ENCODE assay signal across 15 cellular contexts in the genomic region with DNA sequence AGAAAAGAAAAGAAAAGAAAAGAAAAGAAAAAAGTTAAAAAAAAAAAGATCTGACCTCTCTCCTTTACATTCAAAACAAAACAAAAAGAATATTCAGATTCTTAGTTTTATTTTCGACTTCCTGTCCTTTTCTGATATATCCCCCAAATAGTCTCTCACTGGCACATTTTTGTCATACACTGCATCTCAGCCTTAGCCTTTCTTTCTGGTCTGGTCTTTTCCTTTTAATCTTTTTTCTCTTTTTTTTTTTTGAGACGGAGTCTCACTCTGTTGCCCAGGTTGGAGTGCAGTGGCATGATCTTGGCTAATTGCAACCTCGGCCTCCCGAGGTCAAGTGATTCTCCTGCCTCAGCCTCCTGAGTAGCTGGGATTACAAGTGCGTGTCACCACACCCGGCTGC. TPM values are rescaled to one million over a fixed set of nuclear protein-coding genes. Genes with fewer than 3 reads are reported as not detected.
DNase-seq lines count a peak whose midpoint lies in the region; ATAC-seq, FAIRE-seq and TF ChIP-seq lines count a peak whose summit lies in the region.
"Had no signal": no experiment of that assay in that cellular context is flagged by ENCODE, and none has a peak within 500 bp of the region (broad histone marks: within the 10 kb centered on the region; RNA-seq: fewer than 3 reads in every experiment).

No MANE protein-coding gene starts in this region.

- H3K79me2 ChIP-seq in K562 (ENCODE audit: control insufficient read depth, insufficient read depth, low read length) = peaks cover 35% of the 10 kb centered on the region

- TF ChIP-seq POLR2A in K562 (conservative IDR thresholded peaks at IDR 0.05) = no peak

- TF ChIP-seq CTCF in K562 (IDR thresholded peaks at IDR 0.05 in 2 of 3, conservative IDR thresholded peaks at IDR 0.05 in 1 of 3; ENCODE audit: insufficient read depth in 2 of 3, low read depth in 1 of 3, low read length in 3 of 3) = no peak

- peaks cover 12% of the 10 kb centered on the region for H3K36me3 Mint-ChIP-seq in activated CD4-positive, alpha-beta memory T cell treated with anti-CD3 and anti-CD28 coated beads, Interleukin-2, amount 10 ng/mL, durations not matched to agents 7 days and 5 days (ENCODE audit: low read depth)
- no peaks in the 10 kb centered on the region for H3K36me3 Mint-ChIP-seq in activated CD4-positive, alpha-beta memory T cell treated with anti-CD3 and anti-CD28 coated beads for 36 hours
- H3K36me3 Mint-ChIP-seq in stimulated activated memory B cell treated with anti-CD40 and anti-IgM and Interleukin-4, amounts not matched to agents 10 μg/mL and 1 μg/mL and 100 μg/mL, for 72 hours = no peaks in the 10 kb centered on the region

- H2AFZ ChIP-seq in K562 (ENCODE audit: low read depth, low read length) = no peak overlapping the region

- H3K4me1 Mint-ChIP-seq in activated CD4-positive, alpha-beta memory T cell treated with anti-CD3 and anti-CD28 coated beads, Interleukin-2, amount 10 ng/mL, durations not matched to agents 7 days and 5 days = peaks cover 42% of the 10 kb centered on the region
- H3K4me1 Mint-ChIP-seq in activated CD4-positive, alpha-beta memory T cell treated with anti-CD3 and anti-CD28 coated beads for 36 hours (ENCODE audit: low read depth) = peaks cover 32% of the 10 kb centered on the region
- H3K4me1 Mint-ChIP-seq in stimulated activated memory B cell treated with anti-CD40 and anti-IgM and Interleukin-4, amounts not matched to agents 10 μg/mL and 1 μg/mL and 100 μg/mL, for 72 hours = peaks cover 45% of the 10 kb centered on the region

- TF ChIP-seq EP300 in K562 (IDR thresholded peaks at IDR 0.05; ENCODE audit: low read length) = no peak

- no peak for DNase-seq in activated CD4-positive, alpha-beta memory T cell treated with anti-CD3 and anti-CD28 coated beads, Interleukin-2, amount 10 ng/mL, durations not matched to agents 7 days and 5 days
- DNase-seq in activated CD4-positive, alpha-beta memory T cell treated with anti-CD3 and anti-CD28 coated beads for 36 hours = no peak
- DNase-seq in K562 (ENCODE audit: extremely low read depth in 1 of 4, low spot score in 3 of 4) (no peak), NCI-H1417 treated with DMSO at 0.1 percent for 48 hours (lab: John Stamatoyannopoulos, UW) (no peak)
- no peak for DNase-seq in activated effector memory CD4-positive, alpha-beta T cell treated with anti-CD3 and anti-CD28 coated beads, Interleukin-2, amount 50 U/mL, for 16 hours
- DNase-seq in stimulated activated CD4-positive, alpha-beta T cell treated with anti-CD3 and anti-CD28 coated beads, Interleukin-15, amount 100 ng/mL, for 24 hours = no peak
- DNase-seq: activated CD8-positive, alpha-beta memory T cell treated with anti-CD3 and anti-CD28 coated beads, Interleukin-2, amount 50 U/mL, for 48 hours; effector memory CD4-positive, alpha-beta T cell; GDM1; naive thymus-derived CD4-positive, alpha-beta T cell; NCI-H1105; SJCRH30; substantia nigra had no signal

- H3K9me1 ChIP-seq in K562 (ENCODE audit: control insufficient read depth, insufficient read depth, low read length) = no peaks in the 10 kb centered on the region

- CTCF ChIA-PET in activated CD4-positive, alpha-beta memory T cell treated with anti-CD3 and anti-CD28 coated beads, Interleukin-2, amount 10 ng/mL, durations not matched to agents 7 days and 5 days (lab: Charles Lee) = no interaction called here
- CTCF ChIA-PET in activated CD4-positive, alpha-beta memory T cell treated with anti-CD3 and anti-CD28 coated beads for 36 hours (lab: Charles Lee) = no interaction called here
- CTCF ChIA-PET in K562 (lab: Yijun Ruan, JAX; ENCODE audit: low intra/inter-chr PET ratio) = no interaction called here

- no peaks in the 10 kb centered on the region for H3K9me3 ChIP-seq in K562 (replicated peaks; ENCODE audit: control insufficient read depth, insufficient read depth, low read depth, low read length)
- H3K9me3 ChIP-seq: SJCRH30 had no signal

- in situ Hi-C loops in K562 (cut with MboI) = no loop called here

- no peak overlapping the region for H3K4me3 Mint-ChIP-seq in activated CD4-positive, alpha-beta memory T cell treated with anti-CD3 and anti-CD28 coated beads, Interleukin-2, amount 10 ng/mL, durations not matched to agents 7 days and 5 days
- no peak overlapping the region for H3K4me3 Mint-ChIP-seq in activated CD4-positive, alpha-beta memory T cell treated with anti-CD3 and anti-CD28 coated beads for 36 hours
- peak overlapping the region; percentile 66 for H3K4me3 Mint-ChIP-seq in stimulated activated memory B cell treated with anti-CD40 and anti-IgM and Interleukin-4, amounts not matched to agents 10 μg/mL and 1 μg/mL and 100 μg/mL, for 72 hours

- H3K27me3 ChIP-seq in K562 (ENCODE audit: control insufficient read depth in 2 of 2, insufficient read depth in 2 of 2, low read length in 2 of 2) = no peaks in the 10 kb centered on the region
- H3K27me3 ChIP-seq: SJCRH30 had no signal

- BruUV-seq in K562 (replicated peaks; lab: Mats Ljungman, UMichigan) = no TSS peak

- no peaks in the 10 kb centered on the region for H3K9me3 Mint-ChIP-seq in activated CD4-positive, alpha-beta memory T cell treated with anti-CD3 and anti-CD28 coated beads, Interleukin-2, amount 10 ng/mL, durations not matched to agents 7 days and 5 days
- H3K9me3 Mint-ChIP-seq in activated CD4-positive, alpha-beta memory T cell treated with anti-CD3 and anti-CD28 coated beads for 36 hours = no peaks in the 10 kb centered on the region
- H3K9me3 Mint-ChIP-seq in stimulated activated memory B cell treated with anti-CD40 and anti-IgM and Interleukin-4, amounts not matched to agents 10 μg/mL and 1 μg/mL and 100 μg/mL, for 72 hours = peaks cover 2% of the 10 kb centered on the region

- peaks cover 12 to 22% of the 10 kb centered on the region in 2 experiments for H3K4me1 ChIP-seq in K562 (replicated peaks in 1 of 2; ENCODE audit: control insufficient read depth in 2 of 2, insufficient read depth in 2 of 2, low read length in 2 of 2)
- H3K4me1 ChIP-seq: SJCRH30 had no signal

- POLR2A ChIA-PET in activated CD4-positive, alpha-beta memory T cell treated with anti-CD3 and anti-CD28 coated beads, Interleukin-2, amount 10 ng/mL, durations not matched to agents 7 days and 5 days (lab: Charles Lee) = no interaction called here
- POLR2A ChIA-PET in activated CD4-positive, alpha-beta memory T cell treated with anti-CD3 and anti-CD28 coated beads for 36 hours (lab: Charles Lee) = no interaction called here
- POLR2A ChIA-PET in K562 (lab: Yijun Ruan, JAX) = no interaction called here

- no peaks in the 10 kb centered on the region; the same call in 1 of the 2 replicates for H4K20me1 ChIP-seq in K562 (replicated peaks; ENCODE audit: control insufficient read depth, insufficient read depth, low read length)

- H3K27ac ChIP-seq in K562 (ENCODE audit: extremely low read depth, low read depth, low read length) = no peak overlapping the region
- H3K27ac ChIP-seq: SJCRH30 had no signal

- H3K4me3 ChIP-seq in K562 = no peak overlapping the region
- H3K4me3 ChIP-seq: SJCRH30 had no signal

- no peak overlapping the region for H3K4me2 ChIP-seq in K562 (ENCODE audit: insufficient read depth, low read length)

- H3K27me3 Mint-ChIP-seq in activated CD4-positive, alpha-beta memory T cell treated with anti-CD3 and anti-CD28 coated beads, Interleukin-2, amount 10 ng/mL, durations not matched to agents 7 days and 5 days = peaks cover 7% of the 10 kb centered on the region
- peaks cover 2% of the 10 kb centered on the region for H3K27me3 Mint-ChIP-seq in activated CD4-positive, alpha-beta memory T cell treated with anti-CD3 and anti-CD28 coated beads for 36 hours
- no peaks in the 10 kb centered on the region for H3K27me3 Mint-ChIP-seq in stimulated activated memory B cell treated with anti-CD40 and anti-IgM and Interleukin-4, amounts not matched to agents 10 μg/mL and 1 μg/mL and 100 μg/mL, for 72 hours

- intact Hi-C loops in activated CD4-positive, alpha-beta memory T cell treated with anti-CD3 and anti-CD28 coated beads for 36 hours (cut with micrococcal nuclease) = loop anchor here (5.0 kb wide), 1 partner anchor 1839 kb away; the partner anchor contains the start of gene SNRPD1
- intact Hi-C loops in K562 (cut with micrococcal nuclease) = no loop called here

- ATAC-seq in GM21723 (IDR thresholded peaks at IDR 0.05; ENCODE audit: unreplicated experiment) (peak; percentile 30), K562 (no peak)
- ATAC-seq in stimulated activated memory B cell treated with anti-CD40 and anti-IgM and Interleukin-4, amounts not matched to agents 10 μg/mL and 1 μg/mL and 100 μg/mL, for 72 hours = no peak
- ATAC-seq: naive thymus-derived CD4-positive, alpha-beta T cell had no signal

- peak overlapping the region; percentile 84 for H3K27ac Mint-ChIP-seq in activated CD4-positive, alpha-beta memory T cell treated with anti-CD3 and anti-CD28 coated beads, Interleukin-2, amount 10 ng/mL, durations not matched to agents 7 days and 5 days
- no peak overlapping the region for H3K27ac Mint-ChIP-seq in activated CD4-positive, alpha-beta memory T cell treated with anti-CD3 and anti-CD28 coated beads for 36 hours
- peak overlapping the region; percentile 88 for H3K27ac Mint-ChIP-seq in stimulated activated memory B cell treated with anti-CD40 and anti-IgM and Interleukin-4, amounts not matched to agents 10 μg/mL and 1 μg/mL and 100 μg/mL, for 72 hours

- TF ChIP-seq RAD21 in K562 (CRISPR knock-in tag; conservative IDR thresholded peaks at IDR 0.05 in 1 of 2, IDR thresholded peaks at IDR 0.05 in 1 of 2) = no peak

- 77% methylated on average over 5 of the region's 6 CpGs for WGBS in K562 (ENCODE audit: insufficient coverage, low coverage, missing lambda C conversion rate)

- FAIRE-seq in K562 (lab: Jason Lieb, UNC) = no peak

- H3K36me3 ChIP-seq in K562 (ENCODE audit: control insufficient read depth, insufficient read depth, low read length) = peaks cover 4% of the 10 kb centered on the region; the same call in 2 of the 3 replicates
- H3K36me3 ChIP-seq: SJCRH30 had no signal

- no peak overlapping the region for H3K9ac ChIP-seq in K562 (ENCODE audit: insufficient read depth in 1 of 2, low read depth in 2 of 2, low read length in 2 of 2)

RNA-seq across cellular contexts. Expression of gene RIOK3, which starts 1.6 kb away (rescaled TPM):
- 10 to 100 TPM; 68.3 to 74.8 TPM for total RNA-seq in activated CD4-positive, alpha-beta memory T cell treated with anti-CD3 and anti-CD28 coated beads, Interleukin-2, amount 10 ng/mL, durations not matched to agents 7 days and 5 days
- 10 to 100 TPM; 51.0 to 55.8 TPM for total RNA-seq in activated CD4-positive, alpha-beta memory T cell treated with anti-CD3 and anti-CD28 coated beads for 36 hours
- total RNA-seq in K562 (2011; cell fraction: chromatin; rRNA removed; ENCODE audit: low replicate concordance) = 90.6 and 225 TPM in 2 replicates
- 55.7 and 61.2 TPM in 2 replicates for total RNA-seq in K562 (2011; cell fraction: nucleolus; rRNA removed)
- 83.1 and 87.0 TPM in 2 replicates for total RNA-seq in K562 (2011; cell fraction: nucleoplasm; rRNA removed)
- 52.1 and 63.1 TPM in 2 replicates for total RNA-seq in K562 (2014; rRNA removed)
- total RNA-seq in K562 (2014; rRNA removed; fragmentation: Illumina TruSeq; extraction: Trizol) = 85.2 and 99.9 TPM in 2 replicates
- total RNA-seq in K562 (2015; rRNA removed; fragmentation: Illumina TruSeq; extraction: Trizol) = 72.2 and 73.3 TPM in 2 replicates
- 61.2 and 62.9 TPM in 2 replicates for total RNA-seq in K562 (2021)
- 85.1 and 89.5 TPM in 2 replicates for polyA plus RNA-seq in K562 (2011; rRNA removed)
- 26.9 and 30.9 TPM in 2 replicates for polyA plus RNA-seq in K562 (2011; cell fraction: cytosol; rRNA removed)
- polyA plus RNA-seq in K562 (2011; cell fraction: nucleus; rRNA removed) = 50.2 and 79.8 TPM in 2 replicates
- polyA plus RNA-seq in K562 (2012) = 67.3 and 78.4 TPM in 2 replicates
- 71.4 and 80.5 TPM in 2 replicates for polyA plus RNA-seq in K562 (2014; fragmentation: Illumina TruSeq; extraction: Trizol)
- polyA plus RNA-seq in K562 (2014; fragmentation: Nextera tagmentation; extraction: Ambion mirVana) = 10 to 100 TPM; 21.4 to 39.4 TPM
- 53.9 and 57.4 TPM in 2 replicates for polyA plus RNA-seq in K562 (2014; rRNA removed)
- 109 and 130 TPM in 2 replicates for polyA minus RNA-seq in K562 (2011; rRNA and poly(A)+ RNA removed)
- 68.5 and 72.1 TPM in 2 replicates for polyA minus RNA-seq in K562 (2011; cell fraction: cytosol; rRNA and poly(A)+ RNA removed)
- 33.3 and 66.6 TPM in 2 replicates for polyA minus RNA-seq in K562 (2011; cell fraction: nucleus; rRNA and poly(A)+ RNA removed)

RNA-seq across cellular contexts. Expression of gene RMC1, which starts 51.8 kb away (rescaled TPM):
- 10 to 100 TPM; 54.9 to 55.9 TPM for total RNA-seq in activated CD4-positive, alpha-beta memory T cell treated with anti-CD3 and anti-CD28 coated beads, Interleukin-2, amount 10 ng/mL, durations not matched to agents 7 days and 5 days
- total RNA-seq in activated CD4-positive, alpha-beta memory T cell treated with anti-CD3 and anti-CD28 coated beads for 36 hours = 10 to 100 TPM; 47.6 to 48.6 TPM
- total RNA-seq in K562 (2011; cell fraction: chromatin; rRNA removed; ENCODE audit: low replicate concordance) = 65.5 and 73.0 TPM in 2 replicates
- total RNA-seq in K562 (2011; cell fraction: nucleolus; rRNA removed) = 31.1 and 40.4 TPM in 2 replicates
- 34.7 and 39.7 TPM in 2 replicates for total RNA-seq in K562 (2011; cell fraction: nucleoplasm; rRNA removed)
- total RNA-seq in K562 (2014; rRNA removed) (25.3 and 35.3 TPM in 2 replicates), K562 (2014; rRNA removed; fragmentation: Illumina TruSeq; extraction: Trizol) (38.6 and 41.6 TPM in 2 replicates), K562 (2015; rRNA removed; fragmentation: Illumina TruSeq; extraction: Trizol) (35.5 and 39.9 TPM in 2 replicates), K562 (2021) (37.1 and 42.1 TPM in 2 replicates)
- polyA plus RNA-seq in K562 (2011; rRNA removed) (20.3 and 40.1 TPM in 2 replicates), K562 (2014; fragmentation: Illumina TruSeq; extraction: Trizol) (39.0 and 42.4 TPM in 2 replicates), K562 (2014; fragmentation: Nextera tagmentation; extraction: Ambion mirVana) (10 to 100 TPM in 1 of 2 experiments, 1 to 10 TPM in 1; 7.5 to 10.5 TPM), K562 (2014; rRNA removed) (31.9 and 32.0 TPM in 2 replicates)
- 23.3 and 34.9 TPM in 2 replicates for polyA plus RNA-seq in K562 (2011; cell fraction: cytosol; rRNA removed)
- polyA plus RNA-seq in K562 (2011; cell fraction: nucleus; rRNA removed) = 66.0 and 76.2 TPM in 2 replicates
- polyA plus RNA-seq in K562 (2012) = 32.4 and 38.8 TPM in 2 replicates
- polyA minus RNA-seq in K562 (2011; rRNA and poly(A)+ RNA removed) = 16.4 and 22.5 TPM in 2 replicates
- 16.3 and 19.6 TPM in 2 replicates for polyA minus RNA-seq in K562 (2011; cell fraction: cytosol; rRNA and poly(A)+ RNA removed)
- polyA minus RNA-seq in K562 (2011; cell fraction: nucleus; rRNA and poly(A)+ RNA removed) = 17.0 and 21.2 TPM in 2 replicates
